ENCODE assay signal across 8 cellular contexts in genomic region chr4:6715704-6716017, GRCh38. TPM values are rescaled to one million over a fixed set of nuclear protein-coding genes. Genes with fewer than 3 reads are reported as not detected.
DNase-seq lines count a peak whose midpoint lies in the region; ATAC-seq, FAIRE-seq and TF ChIP-seq lines count a peak whose summit lies in the region.

No MANE protein-coding gene starts in this region.

- no peaks in the 10 kb centered on the region for H3K9me3 ChIP-seq in mucosa of rectum (ENCODE audit: control insufficient read depth in 2 of 2, low read length in 2 of 2)

- H3K27ac ChIP-seq in ACC112 (ENCODE audit: low read depth, low read length) (no peak overlapping the region), mucosa of rectum (ENCODE audit: low read depth in 2 of 2, low read length in 2 of 2) (peak overlapping the region; percentile 82 to 92)

- TF ChIP-seq CTCF in bronchial epithelial cell (IDR thresholded peaks at IDR 0.05; ENCODE audit: insufficient read depth, low read length, severe bottlenecking), result no peak

- peaks cover 24% of the 10 kb centered on the region for H3K79me2 ChIP-seq in ACC112 (ENCODE audit: control insufficient read depth, insufficient read depth, low read length, unreplicated experiment)

- H3K27me3 ChIP-seq in ACC112 (ENCODE audit: insufficient read depth, low read length) (no peaks in the 10 kb centered on the region), bronchial epithelial cell (ENCODE audit: control insufficient read depth, insufficient read depth, low read length) (no peaks in the 10 kb centered on the region), mucosa of rectum (ENCODE audit: control insufficient read depth in 2 of 2, insufficient read depth in 2 of 2, low read length in 2 of 2) (no peaks in the 10 kb centered on the region)

- peak overlapping the region; percentile 89 to 91 for H3K9ac ChIP-seq in mucosa of rectum (ENCODE audit: low read depth in 1 of 2, low read length in 2 of 2)

- no peaks in the 10 kb centered on the region for H3K36me3 ChIP-seq in ACC112 (ENCODE audit: insufficient read depth, low read length)
- no peaks in the 10 kb centered on the region for H3K36me3 ChIP-seq in bronchial epithelial cell (ENCODE audit: control insufficient read depth, insufficient read depth, low read length)
- H3K36me3 ChIP-seq in mucosa of rectum (ENCODE audit: control insufficient read depth in 2 of 2, insufficient read depth in 2 of 2, low read length in 2 of 2), result no peaks in the 10 kb centered on the region

- ATAC-seq in HG03045 (IDR thresholded peaks at IDR 0.05; ENCODE audit: unreplicated experiment) (peak; percentile 18), GM21737 (IDR thresholded peaks at IDR 0.05; ENCODE audit: unreplicated experiment) (no peak)

- no peak for FAIRE-seq in bronchial epithelial cell (lab: Jason Lieb, UNC)
- no peak for FAIRE-seq in RCC 7860 (lab: Jason Lieb, UNC)

- peak overlapping the region; percentile 43 for H2AFZ ChIP-seq in ACC112 (ENCODE audit: low read length, unreplicated experiment)

- peak; percentile 16 for DNase-seq in bronchial epithelial cell (ENCODE audit: low read depth)
- DNase-seq in Ammon's horn (ENCODE audit: low spot score), result no peak
- DNase-seq in RCC 7860 (ENCODE audit: low spot score), result no peak
- DNase-seq in NCI-H2029 (lab: John Stamatoyannopoulos, UW), result no peak

- H3K4me3 ChIP-seq in ACC112 (ENCODE audit: low read depth, low read length), result peak overlapping the region; percentile 82
- H3K4me3 ChIP-seq in bronchial epithelial cell (ENCODE audit: low read depth, low read length), result peak overlapping the region; percentile 96
- peak overlapping the region; percentile 79 to 92 for H3K4me3 ChIP-seq in mucosa of rectum (ENCODE audit: low read length in 2 of 2)

- H3K4me1 ChIP-seq in ACC112 (ENCODE audit: control insufficient read depth, insufficient read depth, low read length, unreplicated experiment) (peaks cover 7% of the 10 kb centered on the region), mucosa of rectum (ENCODE audit: control insufficient read depth in 2 of 2, insufficient read depth in 2 of 2, low read length in 2 of 2) (peaks cover 11 to 13% of the 10 kb centered on the region in 2 donors)

RNA-seq across cellular contexts. Expression of gene BLOC1S4, which starts 0.3 kb away (rescaled TPM):
- 14.2 and 14.5 TPM in 2 replicates for total RNA-seq in bronchial epithelial cell

RNA-seq across cellular contexts. Expression of gene MRFAP1L1, which starts 6.0 kb away (rescaled TPM):
- 57.9 and 79.2 TPM in 2 replicates for total RNA-seq in bronchial epithelial cell

RNA-seq across cellular contexts. Expression of gene S100P, which starts 22.0 kb away (rescaled TPM):
- 641 and 928 TPM in 2 replicates for total RNA-seq in bronchial epithelial cell
